18 cellular contexts compared by ENCODE assay signal in genomic region chr7:112132123-112132694, GRCh38.
A peak's percentile ranks its signal among the peaks of the same experiment; 100 is the strongest.
DNase-seq lines count a peak whose midpoint lies in the region; ATAC-seq and TF ChIP-seq lines count a peak whose summit lies in the region.
"Had no signal": no experiment of that assay in that cellular context is flagged by ENCODE, and none has a peak within 500 bp of the region (broad histone marks: within the 10 kb centered on the region; RNA-seq: fewer than 3 reads in every experiment).

No MANE protein-coding gene starts in this region.

- peak; percentile 4 for DNase-seq in Caki2 (ENCODE audit: low read depth)
- no peak for DNase-seq in SJCRH30
- peak; percentile 80 for DNase-seq in glomerular endothelial cell (ENCODE audit: extremely low read depth, low read depth, low spot score)
- no peak for DNase-seq in osteoblast (ENCODE audit: insufficient read length, low spot score, missing footprints)
- DNase-seq in AG08396 (ENCODE audit: low spot score) = no peak
- DNase-seq in anterior cingulate cortex (lab: John Stamatoyannopoulos, UW) = no peak
- DNase-seq: ACHN; activated naive CD4-positive, alpha-beta T cell; COR-L47; GOT3; left colon; NCI-H1694; sigmoid colon; stimulated activated CD4-positive, alpha-beta T cell treated with anti-CD3 and anti-CD28 coated beads, Interleukin-4, amount 100 ng/mL, for 4 hours had no signal

- H2AFZ ChIP-seq in osteoblast (ENCODE audit: low read length) = peak overlapping the region; percentile 15
- H2AFZ ChIP-seq: hepatocyte had no signal

- H3K27ac ChIP-seq in SJCRH30 (peak overlapping the region; percentile 18; the same call in 1 of the 2 replicates), osteoblast (ENCODE audit: low read depth, low read length) (no peak overlapping the region)
- H3K27ac ChIP-seq: hepatocyte had no signal

- TF ChIP-seq CTCF in osteoblast (IDR thresholded peaks at IDR 0.05; ENCODE audit: extremely low read depth, low read depth, low read length) = no peak

- ATAC-seq in HG02885 (IDR thresholded peaks at IDR 0.05; ENCODE audit: poor library complexity, unreplicated experiment) = no peak
- ATAC-seq in HG02763 (IDR thresholded peaks at IDR 0.05; ENCODE audit: unreplicated experiment) = no peak
- ATAC-seq: left colon; natural killer cell treated with Interleukin-12 subunit alpha and Interleukin-12 subunit beta and Interleukin-15 and Interleukin-18, amount 100 ng/mL, for 72 hours had no signal

- in situ Hi-C loops in Caki2 (cut with HindIII; ENCODE audit: low pct_unique_long_range_greater_than_20kb, low sequenced_read_pairs) = no loop called here

- H3K79me2 ChIP-seq in osteoblast (ENCODE audit: insufficient read depth, low read length) = peaks cover 41% of the 10 kb centered on the region

- H3K9me3 ChIP-seq in SJCRH30 (replicated peaks) (no peaks in the 10 kb centered on the region), osteoblast (ENCODE audit: low read depth, low read length) (no peaks in the 10 kb centered on the region)
- H3K9me3 ChIP-seq: sigmoid colon had no signal

- peaks cover 6% of the 10 kb centered on the region; the same call in 1 of the 2 replicates for H3K4me1 ChIP-seq in SJCRH30
- H3K4me1 ChIP-seq in osteoblast (ENCODE audit: insufficient read depth, low read length) = no peaks in the 10 kb centered on the region

- H3K4me2 ChIP-seq in osteoblast (ENCODE audit: insufficient read depth, low read length) = no peak overlapping the region
- H3K4me2 ChIP-seq: hepatocyte had no signal

- peaks cover 4% of the 10 kb centered on the region for H4K20me1 ChIP-seq in osteoblast (ENCODE audit: insufficient read depth, low read length)

- H3K27me3 ChIP-seq in SJCRH30 (no peaks in the 10 kb centered on the region), osteoblast (ENCODE audit: insufficient read depth, low read length) (no peaks in the 10 kb centered on the region)
- H3K27me3 ChIP-seq: hepatocyte, sigmoid colon had no signal

- H3K36me3 ChIP-seq in SJCRH30 (no peaks in the 10 kb centered on the region; the same call in none of the 2 replicates), osteoblast (ENCODE audit: insufficient read depth, low read length) (no peaks in the 10 kb centered on the region)
- H3K36me3 ChIP-seq: sigmoid colon had no signal

- H3K4me3 ChIP-seq in SJCRH30 (no peak overlapping the region), osteoblast (ENCODE audit: insufficient read depth, low read length) (no peak overlapping the region)
- H3K4me3 ChIP-seq: hepatocyte, sigmoid colon had no signal

Comparison
In these comparisons a context has a peak if more than half of its experiments do, and no peak if none do; other contexts are left out.
1. DNase-seq: peak in Caki2 (single experiment) and glomerular endothelial cell (single experiment); none in SJCRH30 (0 of 2), osteoblast (single experiment), AG08396 (single experiment) and anterior cingulate cortex (0 of 58).